15 cellular contexts compared by ENCODE assay signal in genomic region chr9:98805506-98806272, GRCh38. TPM values are rescaled to one million over a fixed set of nuclear protein-coding genes. Genes with fewer than 3 reads are reported as not detected.
DNase-seq lines count a peak whose midpoint lies in the region; ATAC-seq and TF ChIP-seq lines count a peak whose summit lies in the region.
"Had no signal": no experiment of that assay in that cellular context is flagged by ENCODE, and none has a peak within 500 bp of the region (broad histone marks: within the 10 kb centered on the region; RNA-seq: fewer than 3 reads in every experiment).

No MANE protein-coding gene starts in this region.

- H3K9me3 Mint-ChIP-seq in activated CD8-positive, alpha-beta memory T cell treated with anti-CD3 and anti-CD28 coated beads, Interleukin-2, amount 10 ng/mL, durations not matched to agents 7 days and 5 days (ENCODE audit: low read depth) = no peaks in the 10 kb centered on the region
- H3K9me3 Mint-ChIP-seq: T-helper 2 cell treated with Interferon-gamma antibody and Interleukin-4, amounts not matched to agents 5 μg/mL and 100 μg/mL, for 36 hours had no signal

- no peaks in the 10 kb centered on the region for H3K36me3 Mint-ChIP-seq in activated CD8-positive, alpha-beta memory T cell treated with anti-CD3 and anti-CD28 coated beads, Interleukin-2, amount 10 ng/mL, durations not matched to agents 7 days and 5 days

- TF ChIP-seq CTCF in RWPE1 (conservative IDR thresholded peaks at IDR 0.05; ENCODE audit: low read depth) (no peak), fibroblast of lung (conservative IDR thresholded peaks at IDR 0.05 in 1 of 2, IDR thresholded peaks at IDR 0.05 in 1 of 2; ENCODE audit: low read depth in 1 of 2, low read length in 2 of 2) (no peak), prostate gland (IDR thresholded peaks at IDR 0.05) (no peak)

- H3K27me3 Mint-ChIP-seq in activated CD8-positive, alpha-beta memory T cell treated with anti-CD3 and anti-CD28 coated beads, Interleukin-2, amount 10 ng/mL, durations not matched to agents 7 days and 5 days = peaks cover 53% of the 10 kb centered on the region

- intact Hi-C loops in prostate gland (cut with DNase I) = loop anchor here (5.0 kb wide), 1 partner anchor 42 kb away; no protein-coding TSS in a partner anchor

- no peak overlapping the region for H3K27ac Mint-ChIP-seq in activated CD8-positive, alpha-beta memory T cell treated with anti-CD3 and anti-CD28 coated beads, Interleukin-2, amount 10 ng/mL, durations not matched to agents 7 days and 5 days
- H3K27ac Mint-ChIP-seq: progenitor cell of endocrine pancreas; T-helper 2 cell treated with Interferon-gamma antibody and Interleukin-4, amounts not matched to agents 5 μg/mL and 100 μg/mL, for 36 hours had no signal

- H3K4me3 ChIP-seq in HAP-1 = no peak overlapping the region
- H3K4me3 ChIP-seq in fibroblast of lung (replicated peaks in 1 of 4; ENCODE audit: control extremely low read depth in 1 of 4, insufficient read depth in 1 of 4, low read depth in 3 of 4, low read length in 4 of 4) = no peak overlapping the region
- H3K4me3 ChIP-seq in prostate gland = no peak overlapping the region
- H3K4me3 ChIP-seq: BLaER1 treated with 17β-estradiol and CSF1 and Interleukin-3, amounts not matched to agents 10 nM and 100 nM had no signal

- H3K9ac ChIP-seq in fibroblast of lung (ENCODE audit: insufficient read depth, low read length) = no peak overlapping the region
- H3K9ac ChIP-seq: BLaER1 treated with 17β-estradiol and CSF1 and Interleukin-3, amounts not matched to agents 10 nM and 100 nM had no signal

- ATAC-seq in activated CD8-positive, alpha-beta memory T cell treated with anti-CD3 and anti-CD28 coated beads, Interleukin-2, amount 10 ng/mL, durations not matched to agents 7 days and 5 days = no peak

- in situ Hi-C loops in HAP-1 (cut with MboI; ENCODE audit: low sequenced_read_pairs) = no loop called here

- H3K36me3 ChIP-seq in HAP-1 (replicated peaks) (no peaks in the 10 kb centered on the region), fibroblast of lung (ENCODE audit: control insufficient read depth, insufficient read depth, low read length) (no peaks in the 10 kb centered on the region), prostate gland (no peaks in the 10 kb centered on the region)
- H3K36me3 ChIP-seq: BLaER1 treated with 17β-estradiol and CSF1 and Interleukin-3, amounts not matched to agents 10 nM and 100 nM had no signal

- no peaks in the 10 kb centered on the region for H3K9me3 ChIP-seq in HAP-1
- no peaks in the 10 kb centered on the region for H3K9me3 ChIP-seq in fibroblast of lung (ENCODE audit: control insufficient read depth, insufficient read depth, low read depth, low read length)
- H3K9me3 ChIP-seq in prostate gland = no peaks in the 10 kb centered on the region
- H3K9me3 ChIP-seq: BLaER1 treated with 17β-estradiol and CSF1 and Interleukin-3, amounts not matched to agents 10 nM and 100 nM had no signal

- no peak overlapping the region for H2AFZ ChIP-seq in fibroblast of lung (ENCODE audit: low read length)

- POLR2A ChIA-PET in RWPE1 (lab: Yijun Ruan, JAX; ENCODE audit: low non-redundant PET) = no interaction called here

- CTCF ChIA-PET in RWPE1 (lab: Yijun Ruan, JAX) = interaction anchor here (0.6 to 1.5 kb wide), 6 partner anchors 10 to 550 kb away, joined by 3 to 9 read pairs (median 4); partner anchors contain the start of genes ANKS6 and TBC1D2
- CTCF ChIA-PET in activated CD8-positive, alpha-beta memory T cell treated with anti-CD3 and anti-CD28 coated beads, Interleukin-2, amount 10 ng/mL, durations not matched to agents 7 days and 5 days (lab: Charles Lee) = interaction anchor here (0.9 to 4.6 kb wide), 9 partner anchors 9 to 336 kb away, joined by 3 to 33 read pairs (median 4); partner anchors contain the start of gene ANKS6

- no peaks in the 10 kb centered on the region for H3K27me3 ChIP-seq in HAP-1 (ENCODE audit: low read depth)
- no peaks in the 10 kb centered on the region for H3K27me3 ChIP-seq in fibroblast of lung (ENCODE audit: control insufficient read depth, insufficient read depth, low read length)
- H3K27me3 ChIP-seq in prostate gland (replicated peaks; ENCODE audit: insufficient read depth) = no peaks in the 10 kb centered on the region

- DNase-seq in HAP-1 (ENCODE audit: low spot score in 2 of 2) = peak; percentile 25 to 59
- peak; percentile 59 for DNase-seq in RWPE1 (ENCODE audit: low spot score)
- DNase-seq in fibroblast of lung (ENCODE audit: low read depth in 2 of 2) = peak; percentile 75 to 80
- peak; percentile 58 for DNase-seq in prostate gland (ENCODE audit: low spot score)
- DNase-seq in D341Med (ENCODE audit: low spot score) = no peak
- DNase-seq in NCI-H510A (lab: John Stamatoyannopoulos, UW) = no peak
- DNase-seq in activated CD8-positive, alpha-beta memory T cell treated with anti-CD3 and anti-CD28 coated beads, Interleukin-2, amount 10 ng/mL, durations not matched to agents 7 days and 5 days = no peak
- DNase-seq in HUDEP-2 (lab: John Stamatoyannopoulos, UW; ENCODE audit: unreplicated experiment in 76 of 76) = no peak
- DNase-seq: activated CD4-positive, alpha-beta T cell treated with anti-CD3 and anti-CD28 coated beads, Interleukin-2, amount 50 U/mL, for 48 hours; activated gamma-delta T cell; GF-D8; NCI-H2171 had no signal

- no peaks in the 10 kb centered on the region for H3K79me2 ChIP-seq in fibroblast of lung (ENCODE audit: control insufficient read depth, insufficient read depth, low read length)

- peaks cover 23% of the 10 kb centered on the region for H3K4me1 Mint-ChIP-seq in activated CD8-positive, alpha-beta memory T cell treated with anti-CD3 and anti-CD28 coated beads, Interleukin-2, amount 10 ng/mL, durations not matched to agents 7 days and 5 days

- H3K4me1 ChIP-seq in HAP-1 (peaks cover 19% of the 10 kb centered on the region), fibroblast of lung (ENCODE audit: control insufficient read depth, extremely low read depth, insufficient read depth, low read length) (peaks cover 12% of the 10 kb centered on the region), prostate gland (replicated peaks) (peaks cover 7% of the 10 kb centered on the region)

- no peak overlapping the region for H3K4me2 ChIP-seq in fibroblast of lung (ENCODE audit: extremely low read depth, insufficient read depth, low read length)

- H3K27ac ChIP-seq in RWPE1 (peak overlapping the region; percentile 79), fibroblast of lung (ENCODE audit: insufficient read depth, low read length) (no peak overlapping the region), prostate gland (no peak overlapping the region)
- H3K27ac ChIP-seq: BLaER1 treated with 17β-estradiol and CSF1 and Interleukin-3, amounts not matched to agents 10 nM and 100 nM had no signal

- no peak overlapping the region for H3K4me3 Mint-ChIP-seq in activated CD8-positive, alpha-beta memory T cell treated with anti-CD3 and anti-CD28 coated beads, Interleukin-2, amount 10 ng/mL, durations not matched to agents 7 days and 5 days

- WGBS in prostate gland = 44% methylated on average over 8 of the region's 8 CpGs

- no peak for TF ChIP-seq POLR2A in prostate gland (IDR thresholded peaks at IDR 0.05)

- H4K20me1 ChIP-seq in fibroblast of lung (ENCODE audit: control insufficient read depth, extremely low read depth, insufficient read depth, low read length) = no peaks in the 10 kb centered on the region

RNA-seq across cellular contexts. Expression of gene GALNT12, which starts 1.8 kb away (rescaled TPM):
- total RNA-seq in fibroblast of lung = 18.2 and 27.2 TPM in 2 replicates
- 9.4 and 16.5 TPM in 2 replicates for polyA plus RNA-seq in fibroblast of lung
- 6.7 and 11.6 TPM in 2 replicates for polyA plus RNA-seq in fibroblast of lung (2012)
- polyA minus RNA-seq in fibroblast of lung (ENCODE audit: low replicate concordance) = 6.4 and 12.1 TPM in 2 replicates
- 10 to 100 TPM in 1 of 2 donors, 1 to 10 TPM in 1; 9.0 to 10.2 TPM for total RNA-seq in prostate gland
- 1 to 10 TPM; 3.5 to 9.9 TPM for total RNA-seq in activated CD8-positive, alpha-beta memory T cell treated with anti-CD3 and anti-CD28 coated beads, Interleukin-2, amount 10 ng/mL, durations not matched to agents 7 days and 5 days

RNA-seq across cellular contexts. Expression of gene ANKS6, which starts 9.3 kb away (rescaled TPM):
- total RNA-seq in fibroblast of lung (9.6 and 10.3 TPM in 2 replicates), prostate gland (10 to 100 TPM; 11.6 to 18.8 TPM)
- polyA plus RNA-seq in fibroblast of lung = 7.3 and 10.0 TPM in 2 replicates
- polyA plus RNA-seq in fibroblast of lung (2012) = 12.0 and 14.2 TPM in 2 replicates
- 8.8 and 13.5 TPM in 2 replicates for polyA minus RNA-seq in fibroblast of lung (ENCODE audit: low replicate concordance)
- total RNA-seq in activated CD8-positive, alpha-beta memory T cell treated with anti-CD3 and anti-CD28 coated beads, Interleukin-2, amount 10 ng/mL, durations not matched to agents 7 days and 5 days = 1 to 10 TPM; 6.5 to 9.2 TPM

Comparison
In these comparisons a context has a peak if more than half of its experiments do, and no peak if none do; other contexts are left out.
1. DNase-seq: peak in HAP-1 (2 of 2), RWPE1 (single experiment), fibroblast of lung (2 of 2) and prostate gland (single experiment); none in D341Med (single experiment), NCI-H510A (single experiment), activated CD8-positive, alpha-beta memory T cell treated with anti-CD3 and anti-CD28 coated beads, Interleukin-2, amount 10 ng/mL, durations not matched to agents 7 days and 5 days (single experiment) and HUDEP-2 (0 of 76).